In the genomic region with DNA sequence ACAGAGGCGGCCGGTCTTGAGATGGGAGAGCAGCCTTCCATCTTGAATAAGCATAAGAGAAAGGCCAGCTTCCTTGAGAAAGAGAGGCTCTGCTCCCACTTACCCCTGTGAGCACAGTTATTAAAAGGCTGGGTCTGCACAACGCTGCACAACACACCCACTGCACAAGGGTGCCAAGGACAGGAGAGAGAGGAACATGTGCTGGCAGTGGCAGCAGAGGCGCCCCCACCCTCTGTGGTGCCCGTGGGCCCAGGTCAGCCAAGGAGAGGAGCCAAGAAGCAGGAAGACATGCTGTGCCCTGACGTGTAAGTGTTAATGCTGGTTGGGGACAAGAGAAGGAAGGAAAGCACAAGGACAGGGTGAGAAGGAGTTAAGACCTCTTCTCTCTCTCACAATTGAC, we compare ENCODE assay signal across 22 cellular contexts.
A peak's percentile ranks its signal among the peaks of the same experiment; 100 is the strongest.
DNase-seq lines count a peak whose midpoint lies in the region; ATAC-seq lines count a peak whose summit lies in the region.
"Had no signal": no experiment of that assay in that cellular context is flagged by ENCODE, and none has a peak within 500 bp of the region (broad histone marks: within the 10 kb centered on the region; RNA-seq: fewer than 3 reads in every experiment).

No MANE protein-coding gene starts in this region.

- H3K9ac ChIP-seq in BLaER1 (peak overlapping the region; percentile 57; the same call in 1 of the 2 replicates), rectal smooth muscle tissue (ENCODE audit: low read length) (no peak overlapping the region)
- H3K9ac ChIP-seq: parathyroid adenoma had no signal

- intact Hi-C loops in left ventricle myocardium superior (cut with micrococcal nuclease): no loop called here

- peak; percentile 61 for DNase-seq in left ventricle myocardium superior
- no peak for DNase-seq in stimulated activated naive CD8-positive, alpha-beta T cell treated with anti-CD3 and anti-CD28 coated beads, Interleukin-15, Interleukin-2, amounts not matched to agents 100 U/mL and 50 U/mL, for 24 hours
- no peak for DNase-seq in T-helper 9 cell
- no peak for DNase-seq in NCI-H146 treated with DMSO at 0.1 percent for 48 hours (lab: John Stamatoyannopoulos, UW; ENCODE audit: unreplicated experiment)
- no peak for DNase-seq in A172 (ENCODE audit: low spot score)
- DNase-seq: activated naive CD8-positive, alpha-beta T cell treated with anti-CD3 and anti-CD28 coated beads, Interleukin-2, amount 10 ng/mL, durations not matched to agents 7 days and 5 days; esophagus squamous epithelium; GF-D8; natural killer cell; NCI-H2171; NCI-H524 treated with DMSO at 0.1 percent for 48 hours; stimulated activated CD4-positive, alpha-beta T cell treated with anti-CD3 and anti-CD28 coated beads, Interleukin-2, amount 100 ng/mL, for 24 hours had no signal

- peak overlapping the region; percentile 81 for H3K4me2 ChIP-seq in BLaER1

- peaks cover 60% of the 10 kb centered on the region for H3K4me1 ChIP-seq in BLaER1
- H3K4me1 ChIP-seq in rectal smooth muscle tissue (ENCODE audit: control insufficient read depth, insufficient read depth, low read length): peaks cover 27% of the 10 kb centered on the region
- H3K4me1 ChIP-seq: parathyroid adenoma, tibial nerve had no signal

- H3K36me3 ChIP-seq in BLaER1: peaks cover 26% of the 10 kb centered on the region
- no peaks in the 10 kb centered on the region for H3K36me3 ChIP-seq in rectal smooth muscle tissue (ENCODE audit: control insufficient read depth, insufficient read depth, low read length)

- H3K9me3 ChIP-seq in BLaER1: peaks cover 15% of the 10 kb centered on the region
- H3K9me3 ChIP-seq: esophagus squamous epithelium had no signal

- peak; percentile 83 for ATAC-seq in left ventricle myocardium superior
- no peak for ATAC-seq in stimulated activated naive CD8-positive, alpha-beta T cell treated with anti-CD3 and anti-CD28 coated beads, Interleukin-15, Interleukin-2, amounts not matched to agents 100 U/mL and 50 U/mL, for 24 hours
- ATAC-seq: natural killer cell; SK-N-SH treated with all-trans-retinoic acid at 6 μM for 48 hours; stimulated activated effector memory CD8-positive, alpha-beta T cell treated with anti-CD3 and anti-CD28 coated beads, Interleukin-12 subunit alpha, Interleukin-12 subunit beta, amount 100 ng/mL, for 72 hours; WTC11 had no signal

- no peaks in the 10 kb centered on the region for H4K20me1 ChIP-seq in BLaER1

- H3K27ac ChIP-seq in BLaER1 (peak overlapping the region; percentile 74), angular gyrus (ENCODE audit: low read depth, low read length) (peak overlapping the region; percentile 89), rectal smooth muscle tissue (ENCODE audit: low read depth, low read length) (peak overlapping the region; percentile 26)
- H3K27ac ChIP-seq: esophagus squamous epithelium, parathyroid adenoma, RWPE1, tibial nerve had no signal

- no peak overlapping the region for H3K4me3 ChIP-seq in BLaER1
- H3K4me3 ChIP-seq in rectal smooth muscle tissue (ENCODE audit: low read length): no peak overlapping the region
- H3K4me3 ChIP-seq: esophagus squamous epithelium, skin epidermis, tibial nerve had no signal

- H3K27me3 ChIP-seq in BLaER1 (no peaks in the 10 kb centered on the region), rectal smooth muscle tissue (ENCODE audit: control insufficient read depth, insufficient read depth, low read length) (no peaks in the 10 kb centered on the region)
- H3K27me3 ChIP-seq: esophagus squamous epithelium, tibial nerve had no signal

Comparison
In these comparisons a context has a peak if more than half of its experiments do, and no peak if none do; other contexts are left out.
1. H3K27ac ChIP-seq: peak in every context shown above with its lines; median percentile 89 in angular gyrus; 74 in BLaER1; 26 in rectal smooth muscle tissue.